Comparison of ENCODE assay signal across 1 cellular context in the genomic region with DNA sequence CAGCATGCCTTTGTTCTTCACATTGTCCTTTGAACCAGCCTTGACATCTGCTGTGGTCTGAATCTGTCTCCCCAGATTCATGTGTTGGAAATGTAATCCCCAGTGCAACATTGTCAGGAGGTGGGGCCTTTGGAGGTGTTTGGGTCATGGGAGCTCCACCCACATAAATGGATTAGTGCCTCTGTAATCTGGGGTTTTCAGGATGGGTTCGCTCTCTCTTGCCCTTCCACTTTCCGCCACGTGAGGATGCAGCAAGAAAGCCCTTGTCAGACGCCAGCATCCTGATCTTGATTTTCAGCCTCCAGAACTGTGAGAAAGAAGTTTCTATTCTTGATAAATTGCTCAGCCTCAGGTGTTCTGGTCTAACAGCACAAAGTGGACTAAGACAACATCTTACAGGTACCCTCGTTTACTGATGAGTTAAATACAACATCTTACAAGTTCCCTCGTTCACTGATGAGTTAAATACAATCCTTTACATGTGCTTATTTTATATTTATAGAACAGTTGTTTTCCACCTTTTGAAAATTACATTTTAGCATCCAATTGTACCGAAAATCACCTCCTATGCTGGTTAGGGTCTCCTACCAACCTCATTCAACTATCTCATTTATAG.
TF ChIP-seq lines count a peak whose summit lies in the region.

No MANE protein-coding gene starts in this region.

TF ChIP-seq in WTC11, 78 proteins besides CTCF, POLR2A, EP300 and RAD21 (continued from another document):
- TF ChIP-seq ERG (CRISPR knock-in tag; IDR thresholded peaks at IDR 0.05) (no peak), NR1H2 (CRISPR knock-in tag; IDR thresholded peaks at IDR 0.05) (no peak), SMAD4 (CRISPR knock-in tag; IDR thresholded peaks at IDR 0.05) (no peak), NR2C2 (CRISPR knock-in tag; IDR thresholded peaks at IDR 0.05) (no peak)
- TF ChIP-seq, protein P1, sequence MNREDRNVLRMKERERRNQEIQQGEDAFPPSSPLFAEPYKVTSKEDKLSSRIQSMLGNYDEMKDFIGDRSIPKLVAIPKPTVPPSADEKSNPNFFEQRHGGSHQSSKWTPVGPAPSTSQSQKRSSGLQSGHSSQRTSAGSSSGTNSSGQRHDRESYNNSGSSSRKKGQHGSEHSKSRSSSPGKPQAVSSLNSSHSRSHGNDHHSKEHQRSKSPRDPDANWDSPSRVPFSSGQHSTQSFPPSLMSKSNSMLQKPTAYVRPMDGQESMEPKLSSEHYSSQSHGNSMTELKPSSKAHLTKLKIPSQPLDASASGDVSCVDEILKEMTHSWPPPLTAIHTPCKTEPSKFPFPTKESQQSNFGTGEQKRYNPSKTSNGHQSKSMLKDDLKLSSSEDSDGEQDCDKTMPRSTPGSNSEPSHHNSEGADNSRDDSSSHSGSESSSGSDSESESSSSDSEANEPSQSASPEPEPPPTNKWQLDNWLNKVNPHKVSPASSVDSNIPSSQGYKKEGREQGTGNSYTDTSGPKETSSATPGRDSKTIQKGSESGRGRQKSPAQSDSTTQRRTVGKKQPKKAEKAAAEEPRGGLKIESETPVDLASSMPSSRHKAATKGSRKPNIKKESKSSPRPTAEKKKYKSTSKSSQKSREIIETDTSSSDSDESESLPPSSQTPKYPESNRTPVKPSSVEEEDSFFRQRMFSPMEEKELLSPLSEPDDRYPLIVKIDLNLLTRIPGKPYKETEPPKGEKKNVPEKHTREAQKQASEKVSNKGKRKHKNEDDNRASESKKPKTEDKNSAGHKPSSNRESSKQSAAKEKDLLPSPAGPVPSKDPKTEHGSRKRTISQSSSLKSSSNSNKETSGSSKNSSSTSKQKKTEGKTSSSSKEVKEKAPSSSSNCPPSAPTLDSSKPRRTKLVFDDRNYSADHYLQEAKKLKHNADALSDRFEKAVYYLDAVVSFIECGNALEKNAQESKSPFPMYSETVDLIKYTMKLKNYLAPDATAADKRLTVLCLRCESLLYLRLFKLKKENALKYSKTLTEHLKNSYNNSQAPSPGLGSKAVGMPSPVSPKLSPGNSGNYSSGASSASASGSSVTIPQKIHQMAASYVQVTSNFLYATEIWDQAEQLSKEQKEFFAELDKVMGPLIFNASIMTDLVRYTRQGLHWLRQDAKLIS (CRISPR knock-in tag; IDR thresholded peaks at IDR 0.05; ENCODE audit: borderline replicate concordance): no peak
